23 cellular contexts compared by ENCODE assay signal in genomic region chr15:40130799-40131502, GRCh38. TPM values are rescaled to one million over a fixed set of nuclear protein-coding genes. Genes with fewer than 3 reads are reported as not detected.
DNase-seq lines count a peak whose midpoint lies in the region; ATAC-seq lines count a peak whose summit lies in the region.
"Had no signal": no experiment of that assay in that cellular context is flagged by ENCODE, and none has a peak within 500 bp of the region (broad histone marks: within the 10 kb centered on the region; RNA-seq: fewer than 3 reads in every experiment).

No MANE protein-coding gene starts in this region.

- POLR2A ChIA-PET in activated CD4-positive, alpha-beta memory T cell treated with anti-CD3 and anti-CD28 coated beads for 36 hours (lab: Charles Lee), result no interaction called here
- POLR2A ChIA-PET in activated CD4-positive, alpha-beta memory T cell treated with anti-CD3 and anti-CD28 coated beads, Interleukin-2, amount 10 ng/mL, durations not matched to agents 7 days and 5 days (lab: Charles Lee), result no interaction called here

- ATAC-seq in T-helper 17 cell (no peak), GM18520 (IDR thresholded peaks at IDR 0.05; ENCODE audit: unreplicated experiment) (no peak)
- no peak for ATAC-seq in stimulated activated effector memory CD8-positive, alpha-beta T cell treated with anti-CD3 and anti-CD28 coated beads, Interleukin-12 subunit alpha, Interleukin-12 subunit beta, amount 100 ng/mL, for 72 hours
- ATAC-seq: sciatic nerve had no signal

- H3K27me3 Mint-ChIP-seq in activated CD4-positive, alpha-beta memory T cell treated with anti-CD3 and anti-CD28 coated beads for 36 hours, result peaks cover 13% of the 10 kb centered on the region
- no peaks in the 10 kb centered on the region for H3K27me3 Mint-ChIP-seq in activated CD4-positive, alpha-beta memory T cell treated with anti-CD3 and anti-CD28 coated beads, Interleukin-2, amount 10 ng/mL, durations not matched to agents 7 days and 5 days
- peaks cover 24% of the 10 kb centered on the region for H3K27me3 Mint-ChIP-seq in T-helper 17 cell

- H3K4me3 Mint-ChIP-seq in activated CD4-positive, alpha-beta memory T cell treated with anti-CD3 and anti-CD28 coated beads for 36 hours, result no peak overlapping the region
- H3K4me3 Mint-ChIP-seq in activated CD4-positive, alpha-beta memory T cell treated with anti-CD3 and anti-CD28 coated beads, Interleukin-2, amount 10 ng/mL, durations not matched to agents 7 days and 5 days, result no peak overlapping the region
- H3K4me3 Mint-ChIP-seq in T-helper 17 cell, result no peak overlapping the region
- no peak overlapping the region for H3K4me3 Mint-ChIP-seq in stimulated activated effector memory CD8-positive, alpha-beta T cell treated with anti-CD3 and anti-CD28 coated beads, Interleukin-12 subunit alpha, Interleukin-12 subunit beta, amount 100 ng/mL, for 72 hours
- H3K4me3 Mint-ChIP-seq: activated B cell treated with CpG ODN at 0.5 μM for 24 hours; CD4-positive, alpha-beta T cell had no signal

- H3K9me3 Mint-ChIP-seq in activated CD4-positive, alpha-beta memory T cell treated with anti-CD3 and anti-CD28 coated beads for 36 hours, result no peaks in the 10 kb centered on the region
- no peaks in the 10 kb centered on the region for H3K9me3 Mint-ChIP-seq in activated CD4-positive, alpha-beta memory T cell treated with anti-CD3 and anti-CD28 coated beads, Interleukin-2, amount 10 ng/mL, durations not matched to agents 7 days and 5 days
- no peaks in the 10 kb centered on the region for H3K9me3 Mint-ChIP-seq in stimulated activated effector memory CD8-positive, alpha-beta T cell treated with anti-CD3 and anti-CD28 coated beads, Interleukin-12 subunit alpha, Interleukin-12 subunit beta, amount 100 ng/mL, for 72 hours
- H3K9me3 Mint-ChIP-seq: activated B cell treated with CpG ODN at 0.5 μM for 24 hours; CD4-positive, alpha-beta T cell had no signal

- in situ Hi-C loops in KBM-7 (cut with MboI; ENCODE audit: low pct_unique_long_range_greater_than_20kb, low sequenced_read_pairs), result no loop called here

- peak overlapping the region; percentile 39 for H3K27ac Mint-ChIP-seq in activated CD4-positive, alpha-beta memory T cell treated with anti-CD3 and anti-CD28 coated beads for 36 hours
- H3K27ac Mint-ChIP-seq in activated CD4-positive, alpha-beta memory T cell treated with anti-CD3 and anti-CD28 coated beads, Interleukin-2, amount 10 ng/mL, durations not matched to agents 7 days and 5 days, result no peak overlapping the region
- peak overlapping the region; percentile 8 for H3K27ac Mint-ChIP-seq in T-helper 17 cell
- H3K27ac Mint-ChIP-seq in stimulated activated effector memory CD8-positive, alpha-beta T cell treated with anti-CD3 and anti-CD28 coated beads, Interleukin-12 subunit alpha, Interleukin-12 subunit beta, amount 100 ng/mL, for 72 hours, result peak overlapping the region; percentile 75
- H3K27ac Mint-ChIP-seq: activated B cell treated with CpG ODN at 0.5 μM for 24 hours; CD4-positive, alpha-beta T cell had no signal

- CTCF ChIA-PET in activated CD4-positive, alpha-beta memory T cell treated with anti-CD3 and anti-CD28 coated beads for 36 hours (lab: Charles Lee), result no interaction called here
- CTCF ChIA-PET in activated CD4-positive, alpha-beta memory T cell treated with anti-CD3 and anti-CD28 coated beads, Interleukin-2, amount 10 ng/mL, durations not matched to agents 7 days and 5 days (lab: Charles Lee), result no interaction called here

- H3K4me1 Mint-ChIP-seq in activated CD4-positive, alpha-beta memory T cell treated with anti-CD3 and anti-CD28 coated beads for 36 hours (ENCODE audit: low read depth), result no peaks in the 10 kb centered on the region
- no peaks in the 10 kb centered on the region for H3K4me1 Mint-ChIP-seq in activated CD4-positive, alpha-beta memory T cell treated with anti-CD3 and anti-CD28 coated beads, Interleukin-2, amount 10 ng/mL, durations not matched to agents 7 days and 5 days
- H3K4me1 Mint-ChIP-seq in T-helper 17 cell, result no peaks in the 10 kb centered on the region
- no peaks in the 10 kb centered on the region for H3K4me1 Mint-ChIP-seq in stimulated activated effector memory CD8-positive, alpha-beta T cell treated with anti-CD3 and anti-CD28 coated beads, Interleukin-12 subunit alpha, Interleukin-12 subunit beta, amount 100 ng/mL, for 72 hours
- H3K4me1 Mint-ChIP-seq: activated B cell treated with CpG ODN at 0.5 μM for 24 hours had no signal

- DNase-seq in activated CD4-positive, alpha-beta memory T cell treated with anti-CD3 and anti-CD28 coated beads for 36 hours, result no peak
- DNase-seq in activated CD4-positive, alpha-beta memory T cell treated with anti-CD3 and anti-CD28 coated beads, Interleukin-2, amount 10 ng/mL, durations not matched to agents 7 days and 5 days, result no peak
- peak; percentile 35 for DNase-seq in KBM-7
- no peak for DNase-seq in T-helper 17 cell
- DNase-seq in stimulated activated effector memory CD8-positive, alpha-beta T cell treated with anti-CD3 and anti-CD28 coated beads, Interleukin-12 subunit alpha, Interleukin-12 subunit beta, amount 100 ng/mL, for 72 hours (ENCODE audit: low spot score in 2 of 2), result no peak
- no peak for DNase-seq in iPS-NIHi11 (ENCODE audit: low spot score)
- DNase-seq: activated B cell treated with CpG ODN at 0.5 μM for 24 hours; activated CD8-positive, alpha-beta memory T cell treated with anti-CD3 and anti-CD28 coated beads, Interleukin-2, amount 50 U/mL, for 4 hours; activated gamma-delta T cell; amniotic stem cell; CD4-positive, alpha-beta T cell; cortex of kidney; DMS153; GOT3; left ventricle myocardium inferior; MV-4-11; NCI-H2029 treated with DMSO at 0.1 percent for 48 hours; NCI-H510A; OCI-M1; stimulated activated CD4-positive, alpha-beta T cell treated with anti-CD3 and anti-CD28 coated beads, Interleukin-15, amount 100 ng/mL, for 24 hours; testis had no signal

- no peaks in the 10 kb centered on the region for H3K36me3 Mint-ChIP-seq in activated CD4-positive, alpha-beta memory T cell treated with anti-CD3 and anti-CD28 coated beads for 36 hours
- no peaks in the 10 kb centered on the region for H3K36me3 Mint-ChIP-seq in activated CD4-positive, alpha-beta memory T cell treated with anti-CD3 and anti-CD28 coated beads, Interleukin-2, amount 10 ng/mL, durations not matched to agents 7 days and 5 days (ENCODE audit: low read depth)
- no peaks in the 10 kb centered on the region for H3K36me3 Mint-ChIP-seq in T-helper 17 cell (ENCODE audit: low read depth)
- peaks cover 5% of the 10 kb centered on the region for H3K36me3 Mint-ChIP-seq in stimulated activated effector memory CD8-positive, alpha-beta T cell treated with anti-CD3 and anti-CD28 coated beads, Interleukin-12 subunit alpha, Interleukin-12 subunit beta, amount 100 ng/mL, for 72 hours

- intact Hi-C loops in activated CD4-positive, alpha-beta memory T cell treated with anti-CD3 and anti-CD28 coated beads for 36 hours (cut with micrococcal nuclease), result no loop called here

- H3K9me3 ChIP-seq in T-helper 17 cell (ENCODE audit: control insufficient read depth, low read length, poor library complexity, severe bottlenecking), result no peaks in the 10 kb centered on the region
- H3K9me3 ChIP-seq: left ventricle myocardium inferior, testis had no signal

RNA-seq across cellular contexts. Expression of gene BMF, which starts 22.3 kb away (rescaled TPM):
- 1 to 10 TPM; 6.9 to 7.3 TPM for total RNA-seq in activated CD4-positive, alpha-beta memory T cell treated with anti-CD3 and anti-CD28 coated beads for 36 hours
- 10 to 100 TPM; 25.7 to 30.2 TPM for total RNA-seq in activated CD4-positive, alpha-beta memory T cell treated with anti-CD3 and anti-CD28 coated beads, Interleukin-2, amount 10 ng/mL, durations not matched to agents 7 days and 5 days
- total RNA-seq in T-helper 17 cell, result 10 to 100 TPM in 1 of 2 donors, 1 to 10 TPM in 1; 8.0 to 13.4 TPM

RNA-seq across cellular contexts. Expression of gene BUB1B, which starts 29.9 kb away (rescaled TPM):
- 10 to 100 TPM; 88.8 to 96.1 TPM for total RNA-seq in activated CD4-positive, alpha-beta memory T cell treated with anti-CD3 and anti-CD28 coated beads for 36 hours
- 10 to 100 TPM; 73.2 to 73.8 TPM for total RNA-seq in activated CD4-positive, alpha-beta memory T cell treated with anti-CD3 and anti-CD28 coated beads, Interleukin-2, amount 10 ng/mL, durations not matched to agents 7 days and 5 days
- total RNA-seq in T-helper 17 cell, result 1 to 10 TPM; 1.1 to 3.4 TPM

Comparison
In these comparisons a context has a peak if more than half of its experiments do, and no peak if none do; other contexts are left out.
1. RNA of gene BUB1B, which starts 29.9 kb away (total RNA-seq): 88.8 to 96.1 TPM in activated CD4-positive, alpha-beta memory T cell treated with anti-CD3 and anti-CD28 coated beads for 36 hours and 73.2 to 73.8 TPM in activated CD4-positive, alpha-beta memory T cell treated with anti-CD3 and anti-CD28 coated beads, Interleukin-2, amount 10 ng/mL, durations not matched to agents 7 days and 5 days; 1.1 to 3.4 TPM in T-helper 17 cell; every median in the first group is over 10 times any median in the second.